ENCODE assay signal across 11 cellular contexts in the genomic region with DNA sequence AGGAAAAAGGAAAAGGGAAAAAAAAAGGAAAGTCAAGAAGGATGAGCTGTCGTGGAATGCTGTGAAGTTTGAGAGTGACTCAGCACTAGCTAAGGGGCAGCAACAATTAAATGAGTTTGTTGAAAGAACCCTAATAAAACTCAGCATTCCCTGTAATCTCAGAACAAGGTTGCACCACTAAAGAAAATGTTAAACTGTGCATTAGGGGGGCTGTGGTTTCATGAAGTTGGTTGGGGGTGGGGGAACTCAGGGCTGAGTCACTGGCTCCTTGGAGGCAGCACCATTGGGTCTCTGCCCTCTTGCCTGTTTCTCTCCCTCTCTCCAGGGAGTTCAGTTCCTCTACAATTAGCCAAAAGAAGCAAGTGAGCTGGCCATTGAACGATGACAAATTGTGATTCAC.
DNase-seq lines count a peak whose midpoint lies in the region; ATAC-seq and TF ChIP-seq lines count a peak whose summit lies in the region.
"Had no signal": no experiment of that assay in that cellular context is flagged by ENCODE, and none has a peak within 500 bp of the region (broad histone marks: within the 10 kb centered on the region; RNA-seq: fewer than 3 reads in every experiment).

No MANE protein-coding gene starts in this region.

- TF ChIP-seq EP300 in esophagus muscularis mucosa (IDR thresholded peaks at IDR 0.05): no peak

- no peak overlapping the region for H3K4me3 Mint-ChIP-seq in natural killer cell treated with Interleukin-12 subunit alpha and Interleukin-12 subunit beta and Interleukin-15 and Interleukin-18, amount 100 ng/mL, for 72 hours
- H3K4me3 Mint-ChIP-seq: activated T-cell treated with anti-CD3 and anti-CD28 coated beads, Interleukin-2, amount 50 U/mL, for 72 hours; T-helper 17 cell had no signal

- no peak overlapping the region for H2BK12ac ChIP-seq in neuronal stem cell (ENCODE audit: low read length)

- no peak overlapping the region for H3K18ac ChIP-seq in neuronal stem cell (ENCODE audit: low read length)

- H3K9ac ChIP-seq in neuronal stem cell (ENCODE audit: low read depth, low read length, poor library complexity): no peak overlapping the region

- no peaks in the 10 kb centered on the region for H3K9me3 Mint-ChIP-seq in natural killer cell treated with Interleukin-12 subunit alpha and Interleukin-12 subunit beta and Interleukin-15 and Interleukin-18, amount 100 ng/mL, for 72 hours
- H3K9me3 Mint-ChIP-seq: activated T-cell treated with anti-CD3 and anti-CD28 coated beads, Interleukin-2, amount 50 U/mL, for 72 hours had no signal

- TF ChIP-seq CTCF in BJ (IDR thresholded peaks at IDR 0.05; ENCODE audit: insufficient read depth, low read depth, low read length) (no peak), Panc1 (IDR thresholded peaks at IDR 0.05) (no peak), esophagus muscularis mucosa (IDR thresholded peaks at IDR 0.05) (no peak)

- POLR2A ChIA-PET in BJ (lab: Charles Lee) (interaction anchor here (0.7 to 1.3 kb wide), 4 partner anchors 35 to 82 kb away, joined by 4 to 5 read pairs (median 4); no protein-coding TSS in a partner anchor), Panc1 (lab: Charles Lee) (interaction anchor here (0.7 to 1.1 kb wide), 2 partner anchors 9 to 26 kb away, joined by 5 to 18 read pairs; no protein-coding TSS in a partner anchor)

- CTCF ChIA-PET in BJ (lab: Yijun Ruan, JAX): interaction anchor here (0.7 to 2.1 kb wide), 3 partner anchors 23 to 43 kb away, joined by 3 to 11 read pairs (median 4); no protein-coding TSS in a partner anchor
- CTCF ChIA-PET in Panc1 (lab: Charles Lee): interaction anchor here (0.7 to 1.3 kb wide), 2 partner anchors 16 to 22 kb away, joined by 4 to 7 read pairs; no protein-coding TSS in a partner anchor

- no peak overlapping the region for H2BK5ac ChIP-seq in neuronal stem cell (ENCODE audit: low read length)

- no peak overlapping the region for H3K23ac ChIP-seq in neuronal stem cell (ENCODE audit: low read depth, low read length, poor library complexity)

- peak; percentile 97 for DNase-seq in BJ (ENCODE audit: low read depth)
- DNase-seq in Panc1 (ENCODE audit: low read depth, low spot score): peak; percentile 95
- DNase-seq in esophagus muscularis mucosa (ENCODE audit: extremely low spot score): no peak
- DNase-seq in neuronal stem cell (ENCODE audit: low spot score): no peak
- no peak for DNase-seq in globus pallidus (ENCODE audit: low spot score)
- no peak for DNase-seq in medulla oblongata (ENCODE audit: extremely low spot score)
- no peak for DNase-seq in natural killer cell treated with Interleukin-12 subunit alpha and Interleukin-12 subunit beta and Interleukin-15 and Interleukin-18, amount 100 ng/mL, for 72 hours (ENCODE audit: low spot score)
- DNase-seq: activated T-cell treated with anti-CD3 and anti-CD28 coated beads, Interleukin-2, amount 50 U/mL, for 72 hours; DMS153; T-helper 17 cell had no signal

- WGBS in esophagus muscularis mucosa: 24% methylated on average over 2 of the region's 2 CpGs
- no CpG with 5 or more reads among the region's 2 CpGs for WGBS in neuronal stem cell (ENCODE audit: extremely low coverage in 2 of 2, insufficient read length in 2 of 2, insufficient replicate concordance in 1 of 2), 2 donors

- H2BK15ac ChIP-seq in neuronal stem cell (ENCODE audit: low read length): no peak overlapping the region

- peak overlapping the region; percentile 89 for H3K27ac ChIP-seq in Panc1 (ENCODE audit: low read length)
- peak overlapping the region; percentile 58 to 72 (median 68) for H3K27ac ChIP-seq in esophagus muscularis mucosa (replicated peaks in 1 of 4)
- H3K27ac ChIP-seq in neuronal stem cell (replicated peaks; ENCODE audit: low read length): no peak overlapping the region

- H3K9me3 ChIP-seq in Panc1 (ENCODE audit: control insufficient read depth, insufficient read depth, low read depth, low read length) (peaks cover 4% of the 10 kb centered on the region; the same call in 1 of the 2 replicates), esophagus muscularis mucosa (peaks cover 0 to 4% (median 0%) of the 10 kb centered on the region in 4 donors), neuronal stem cell (replicated peaks in 1 of 2; ENCODE audit: control insufficient read depth in 2 of 2, insufficient read depth in 1 of 2, low read depth in 1 of 2, low read length in 2 of 2) (no peaks in the 10 kb centered on the region)

- no peaks in the 10 kb centered on the region for H3K4me1 Mint-ChIP-seq in natural killer cell treated with Interleukin-12 subunit alpha and Interleukin-12 subunit beta and Interleukin-15 and Interleukin-18, amount 100 ng/mL, for 72 hours (ENCODE audit: low read depth in 2 of 2)
- H3K4me1 Mint-ChIP-seq: T-helper 17 cell had no signal

- no peak overlapping the region for H2BK120ac ChIP-seq in neuronal stem cell (ENCODE audit: low read depth, low read length)

- in situ Hi-C loops in Panc1 (cut with HindIII; ENCODE audit: low pct_unique_long_range_greater_than_20kb, low sequenced_read_pairs): no loop called here

- H3K4me1 ChIP-seq in Panc1 (ENCODE audit: control insufficient read depth, insufficient read depth, low read length): peaks cover 27% of the 10 kb centered on the region
- H3K4me1 ChIP-seq in esophagus muscularis mucosa: peaks cover 3 to 34% (median 30%) of the 10 kb centered on the region in 4 donors
- peaks cover 4 to 6% of the 10 kb centered on the region in 2 donors for H3K4me1 ChIP-seq in neuronal stem cell (ENCODE audit: control insufficient read depth in 2 of 2, insufficient read depth in 1 of 2, low read depth in 1 of 2, low read length in 2 of 2)

- H4K8ac ChIP-seq in neuronal stem cell (ENCODE audit: low read depth, low read length): no peak overlapping the region

- intact Hi-C loops in Panc1 (cut with micrococcal nuclease; ENCODE audit: unreplicated experiment): no loop called here
- intact Hi-C loops in esophagus muscularis mucosa (cut with DNase I): no loop called here

- no peak overlapping the region for H3K4me2 ChIP-seq in neuronal stem cell (ENCODE audit: insufficient read depth, low read length, poor library complexity, severe bottlenecking)

- peak overlapping the region; percentile 9 for H2AFZ ChIP-seq in neuronal stem cell (ENCODE audit: low read length)

- H3K27ac Mint-ChIP-seq in natural killer cell treated with Interleukin-12 subunit alpha and Interleukin-12 subunit beta and Interleukin-15 and Interleukin-18, amount 100 ng/mL, for 72 hours: no peak overlapping the region
- H3K27ac Mint-ChIP-seq: activated T-cell treated with anti-CD3 and anti-CD28 coated beads, Interleukin-2, amount 50 U/mL, for 72 hours; T-helper 17 cell had no signal

- H3K27me3 ChIP-seq in BJ (ENCODE audit: control insufficient read depth, insufficient read depth, low read length): no peaks in the 10 kb centered on the region
- no peaks in the 10 kb centered on the region for H3K27me3 ChIP-seq in Panc1 (ENCODE audit: control insufficient read depth, insufficient read depth, low read length)
- no peaks in the 10 kb centered on the region for H3K27me3 ChIP-seq in esophagus muscularis mucosa
- no peaks in the 10 kb centered on the region for H3K27me3 ChIP-seq in neuronal stem cell (ENCODE audit: control insufficient read depth in 3 of 3, insufficient read depth in 3 of 3, low read depth in 1 of 3, low read length in 3 of 3)

- H3K14ac ChIP-seq in neuronal stem cell (ENCODE audit: low read length): no peak overlapping the region

- no peaks in the 10 kb centered on the region for H3K79me1 ChIP-seq in neuronal stem cell (ENCODE audit: low read depth, low read length)

- BruUV-seq in Panc1 (replicated peaks; lab: Mats Ljungman, UMichigan): no TSS peak

- H4K91ac ChIP-seq in neuronal stem cell (ENCODE audit: low read depth, low read length, poor library complexity): no peak overlapping the region

- no peak overlapping the region for H3K4ac ChIP-seq in neuronal stem cell (ENCODE audit: low read length)

- no peak overlapping the region for H2AK5ac ChIP-seq in neuronal stem cell (ENCODE audit: low read depth, low read length)

- H3K36me3 Mint-ChIP-seq in natural killer cell treated with Interleukin-12 subunit alpha and Interleukin-12 subunit beta and Interleukin-15 and Interleukin-18, amount 100 ng/mL, for 72 hours: no peaks in the 10 kb centered on the region

- H3K36me3 ChIP-seq in BJ (ENCODE audit: control insufficient read depth, insufficient read depth, low read length) (peaks cover 3% of the 10 kb centered on the region), Panc1 (ENCODE audit: control insufficient read depth, insufficient read depth, low read length) (no peaks in the 10 kb centered on the region), esophagus muscularis mucosa (no peaks in the 10 kb centered on the region), neuronal stem cell (replicated peaks in 1 of 2; ENCODE audit: control insufficient read depth in 2 of 2, insufficient read depth in 2 of 2, low read length in 2 of 2) (no peaks in the 10 kb centered on the region)

- H3K4me3 ChIP-seq in BJ (ENCODE audit: low read depth, low read length): peak overlapping the region; percentile 59
- peak overlapping the region; percentile 26 to 41 for H3K4me3 ChIP-seq in Panc1 (ENCODE audit: low read depth in 2 of 2, low read length in 2 of 2)
- H3K4me3 ChIP-seq in esophagus muscularis mucosa: peak overlapping the region in 1 of 4 donors; percentile 5
- H3K4me3 ChIP-seq in neuronal stem cell (ENCODE audit: low read length in 2 of 2): no peak overlapping the region

- no peak for TF ChIP-seq POLR2A in esophagus muscularis mucosa (IDR thresholded peaks at IDR 0.05; ENCODE audit: low read depth)

- ATAC-seq in Panc1: peak; percentile 95
- ATAC-seq in GM21528 (IDR thresholded peaks at IDR 0.05; ENCODE audit: low FRiP score, unreplicated experiment): no peak
- ATAC-seq in natural killer cell treated with Interleukin-12 subunit alpha and Interleukin-12 subunit beta and Interleukin-15 and Interleukin-18, amount 100 ng/mL, for 72 hours: no peak
- ATAC-seq: activated T-cell treated with anti-CD3 and anti-CD28 coated beads, Interleukin-2, amount 50 U/mL, for 72 hours; T-helper 17 cell had no signal

- peaks cover 24 to 47% of the 10 kb centered on the region in 2 donors for H3K27me3 Mint-ChIP-seq in natural killer cell treated with Interleukin-12 subunit alpha and Interleukin-12 subunit beta and Interleukin-15 and Interleukin-18, amount 100 ng/mL, for 72 hours
- H3K27me3 Mint-ChIP-seq: T-helper 17 cell had no signal

Comparison
In these comparisons a context has a peak if more than half of its experiments do, and no peak if none do; other contexts are left out.
1. DNase-seq: peak in BJ (single experiment) and Panc1 (single experiment); none in esophagus muscularis mucosa (single experiment), neuronal stem cell (single experiment), globus pallidus (single experiment), medulla oblongata (single experiment) and natural killer cell treated with Interleukin-12 subunit alpha and Interleukin-12 subunit beta and Interleukin-15 and Interleukin-18, amount 100 ng/mL, for 72 hours (single experiment).
2. H3K4me3 ChIP-seq: peak in BJ (single experiment) and Panc1 (2 of 2); none in neuronal stem cell (0 of 2).